7 cellular contexts compared by ENCODE assay signal in the genomic region with DNA sequence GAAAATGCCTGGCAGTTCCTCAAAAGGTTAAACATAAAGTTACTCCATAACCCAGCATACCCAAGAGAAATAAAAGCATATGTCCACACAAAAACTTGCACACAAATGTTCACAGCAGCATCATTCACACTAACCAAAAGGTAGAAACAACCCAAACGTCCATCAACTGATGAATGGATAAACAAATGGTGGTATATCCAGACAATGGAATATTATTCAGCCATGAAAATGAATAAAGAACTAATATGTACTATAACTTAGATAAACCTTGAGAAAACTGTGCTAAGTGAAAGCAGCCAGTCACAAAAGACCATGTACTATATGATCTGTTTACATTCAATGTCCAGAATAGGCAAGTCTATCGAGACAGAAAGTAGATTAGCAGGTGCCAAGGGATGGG.
"Had no signal": no experiment of that assay in that cellular context is flagged by ENCODE, and none has a peak within 500 bp of the region (broad histone marks: within the 10 kb centered on the region; RNA-seq: fewer than 3 reads in every experiment).

No MANE protein-coding gene starts in this region.

- ATAC-seq: GM23338, HCT116 had no signal

- H3K27ac Mint-ChIP-seq: GM23338, IgD-negative memory B cell had no signal

- H3K4me3 Mint-ChIP-seq: GM23338 had no signal

- H3K4me1 Mint-ChIP-seq: GM23338 had no signal

- DNase-seq: H7, KBM-7 had no signal

- H3K4me1 ChIP-seq: HAP-1 had no signal

- H3K36me3 Mint-ChIP-seq: IgD-negative memory B cell had no signal

- H3K4me2 ChIP-seq: GM23338 had no signal

- FAIRE-seq: HTR-8/SVneo had no signal

- H3K36me3 ChIP-seq: HAP-1 had no signal

- H3K4me3 ChIP-seq: GM23338, HAP-1 had no signal

- H3K9me3 ChIP-seq: HAP-1 had no signal

- H2AFZ ChIP-seq: GM23338 had no signal
